Comparison of ENCODE assay signal across 15 cellular contexts in genomic region chr5:81896764-81897163, GRCh38.
"Had no signal": no experiment of that assay in that cellular context is flagged by ENCODE, and none has a peak within 500 bp of the region (broad histone marks: within the 10 kb centered on the region; RNA-seq: fewer than 3 reads in every experiment).

No MANE protein-coding gene starts in this region.

- H3K27ac ChIP-seq: adrenal gland, foreskin keratinocyte, suprapubic skin had no signal

- DNase-seq: activated CD4-positive, alpha-beta memory T cell treated with anti-CD3 and anti-CD28 coated beads, Interleukin-2, amount 10 ng/mL, durations not matched to agents 7 days and 5 days; activated CD4-positive, alpha-beta T cell treated with anti-CD3 and anti-CD28 coated beads for 36 hours; activated effector memory CD4-positive, alpha-beta T cell treated with Interleukin-2 at 50 U/mL for 16 hours; activated naive CD4-positive, alpha-beta T cell treated with anti-CD3 and anti-CD28 coated beads, Interleukin-2, amount 50 U/mL, for 16 hours; activated T-cell treated with anti-CD3 and anti-CD28 coated beads, Interleukin-2, amount 50 U/mL, for 4 hours; adrenal gland; caudate nucleus; foreskin keratinocyte; left ventricle myocardium superior; mesenchymal stem cell; right cardiac atrium; stimulated activated naive CD8-positive, alpha-beta T cell treated with anti-CD3 and anti-CD28 coated beads, Interleukin-15, Interleukin-2, amounts not matched to agents 100 U/mL and 50 U/mL, for 24 hours; trophoblast cell had no signal

- H3K27me3 ChIP-seq: adrenal gland, foreskin keratinocyte, suprapubic skin had no signal

- H3K9me3 ChIP-seq: adrenal gland, suprapubic skin had no signal

- H3K4me1 ChIP-seq: adrenal gland, foreskin keratinocyte, suprapubic skin had no signal

- ATAC-seq: activated CD4-positive, alpha-beta T cell treated with anti-CD3 and anti-CD28 coated beads for 36 hours; activated T-cell treated with anti-CD3 and anti-CD28 coated beads, Interleukin-2, amount 50 U/mL, for 4 hours; esophagus mucosa; foreskin keratinocyte; left ventricle myocardium superior; right cardiac atrium; stimulated activated naive CD8-positive, alpha-beta T cell treated with anti-CD3 and anti-CD28 coated beads, Interleukin-15, Interleukin-2, amounts not matched to agents 100 U/mL and 50 U/mL, for 24 hours had no signal

- H3K4me3 ChIP-seq: adrenal gland, suprapubic skin had no signal

- H3K36me3 ChIP-seq: adrenal gland, suprapubic skin had no signal
